ENCODE assay signal across 9 cellular contexts in the genomic region with DNA sequence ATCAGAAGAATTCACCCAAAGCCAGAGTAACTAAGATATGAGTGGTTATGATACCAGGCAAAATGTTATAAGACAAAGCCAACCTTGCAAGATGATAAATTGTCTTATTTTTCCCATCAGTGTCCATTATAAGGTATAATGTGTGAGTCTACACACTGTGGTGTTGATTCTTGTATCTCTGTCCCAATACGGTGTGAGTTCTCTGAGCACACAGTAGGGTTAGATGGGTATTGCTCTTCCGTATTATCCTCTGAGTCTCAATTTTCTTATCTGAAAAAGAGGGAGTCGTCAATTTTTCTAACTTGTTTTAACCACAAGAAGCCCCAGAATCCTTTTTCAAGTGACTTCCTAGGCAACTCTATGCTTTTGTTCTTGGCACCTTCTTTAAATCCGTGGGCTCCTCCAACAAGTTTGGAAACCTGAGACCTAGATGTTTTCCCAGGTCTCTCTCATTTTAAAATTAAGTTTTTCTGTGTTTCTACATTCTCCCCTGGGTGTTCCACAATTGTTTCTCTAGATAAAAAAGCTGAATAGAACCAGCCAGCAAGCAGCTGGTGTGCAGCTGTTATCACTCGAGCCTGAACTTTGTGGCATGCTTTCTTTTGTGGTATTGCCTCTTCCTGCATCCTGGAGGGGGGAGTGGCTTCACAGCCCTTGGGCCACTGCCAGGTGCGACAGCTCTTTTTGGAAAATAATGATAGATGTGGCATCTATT.
A peak's percentile ranks its signal among the peaks of the same experiment; 100 is the strongest.
DNase-seq lines count a peak whose midpoint lies in the region; ATAC-seq and TF ChIP-seq lines count a peak whose summit lies in the region.
"Had no signal": no experiment of that assay in that cellular context is flagged by ENCODE, and none has a peak within 500 bp of the region (broad histone marks: within the 10 kb centered on the region; RNA-seq: fewer than 3 reads in every experiment).

No MANE protein-coding gene starts in this region.

- no peaks in the 10 kb centered on the region for H3K27me3 ChIP-seq in foreskin keratinocyte

- H3K27ac ChIP-seq in foreskin keratinocyte, result no peak overlapping the region
- H3K27ac ChIP-seq: A549 had no signal

- peak overlapping the region; percentile 64 for H3K4me3 Mint-ChIP-seq in activated T-helper 17 cell treated with anti-CD3 and anti-CD28 coated beads, Interleukin-2, amount 50 U/mL, for 72 hours

- peaks cover 20% of the 10 kb centered on the region for H3K4me1 Mint-ChIP-seq in activated T-helper 17 cell treated with anti-CD3 and anti-CD28 coated beads, Interleukin-2, amount 50 U/mL, for 72 hours

- H3K9me3 Mint-ChIP-seq in activated T-helper 17 cell treated with anti-CD3 and anti-CD28 coated beads, Interleukin-2, amount 50 U/mL, for 72 hours, result no peaks in the 10 kb centered on the region

- DNase-seq in NCI-H1417 (lab: John Stamatoyannopoulos, UW) (peak; percentile 64 to 80 (median 75)), NCI-H1417 treated with DMSO at 0.1 percent for 48 hours (lab: John Stamatoyannopoulos, UW) (no peak), NCI-H1436 treated with DMSO at 0.1 percent for 48 hours (lab: John Stamatoyannopoulos, UW) (peak; percentile 40), kidney tubule cell (ENCODE audit: low spot score) (peak; percentile 8), foreskin keratinocyte (no peak), NK-92 (lab: John Stamatoyannopoulos, UW; ENCODE audit: unreplicated experiment) (no peak)

- H3K36me3 Mint-ChIP-seq in activated T-helper 17 cell treated with anti-CD3 and anti-CD28 coated beads, Interleukin-2, amount 50 U/mL, for 72 hours (ENCODE audit: low read depth), result no peaks in the 10 kb centered on the region

- no peak for TF ChIP-seq CTCF in foreskin keratinocyte (conservative IDR thresholded peaks at IDR 0.05)

- ATAC-seq in HG02763 (IDR thresholded peaks at IDR 0.05; ENCODE audit: unreplicated experiment), result peak; percentile 88
- peak; percentile 53 for ATAC-seq in activated T-helper 17 cell treated with anti-CD3 and anti-CD28 coated beads, Interleukin-2, amount 50 U/mL, for 72 hours (replicated peaks)
- ATAC-seq in foreskin keratinocyte, result no peak
- ATAC-seq: A549 had no signal

- H3K4me1 ChIP-seq in foreskin keratinocyte, result no peaks in the 10 kb centered on the region
- H3K4me1 ChIP-seq: A549 had no signal

- H3K27ac Mint-ChIP-seq in activated T-helper 17 cell treated with anti-CD3 and anti-CD28 coated beads, Interleukin-2, amount 50 U/mL, for 72 hours, result peak overlapping the region; percentile 44

- no peaks in the 10 kb centered on the region for H3K27me3 Mint-ChIP-seq in activated T-helper 17 cell treated with anti-CD3 and anti-CD28 coated beads, Interleukin-2, amount 50 U/mL, for 72 hours

Comparison
In these comparisons a context has a peak if more than half of its experiments do, and no peak if none do; other contexts are left out.
1. DNase-seq: peak in NCI-H1417 (3 of 3), NCI-H1436 treated with DMSO at 0.1 percent for 48 hours (single experiment) and kidney tubule cell (single experiment); none in NCI-H1417 treated with DMSO at 0.1 percent for 48 hours (single experiment), foreskin keratinocyte (0 of 2) and NK-92 (single experiment).